ENCODE assay signal across 1 cellular context in genomic region chr9:89923961-89924504, GRCh38.
A peak's percentile ranks its signal among the peaks of the same experiment; 100 is the strongest.
TF ChIP-seq lines count a peak whose summit lies in the region.

No MANE protein-coding gene starts in this region.

TF ChIP-seq in HepG2, 621 proteins besides CTCF, POLR2A, EP300 and RAD21 (continued from another document):
- TF ChIP-seq MLXIP (CRISPR knock-in tag; IDR thresholded peaks at IDR 0.05; ENCODE audit: borderline replicate concordance) (peak; percentile 62; the same call in 1 of the 2 replicates), FOXC1 (CRISPR knock-in tag; IDR thresholded peaks at IDR 0.05; ENCODE audit: borderline replicate concordance) (no peak), ZNF143 (CRISPR knock-in tag; IDR thresholded peaks at IDR 0.05) (no peak), ATF5 (CRISPR knock-in tag; IDR thresholded peaks at IDR 0.05; ENCODE audit: low read depth) (no peak), ZNF580 (CRISPR knock-in tag; IDR thresholded peaks at IDR 0.05; ENCODE audit: borderline replicate concordance, low read depth) (no peak), ZBTB3 (CRISPR knock-in tag; IDR thresholded peaks at IDR 0.05; ENCODE audit: borderline replicate concordance, low read depth) (no peak), NCOA2 (CRISPR knock-in tag; IDR thresholded peaks at IDR 0.05) (peak; percentile 54; the same call in 1 of the 2 replicates), U2AF2 (IDR thresholded peaks at IDR 0.05; ENCODE audit: low read depth, low read length) (no peak)
